8 cellular contexts compared by ENCODE assay signal in the genomic region with DNA sequence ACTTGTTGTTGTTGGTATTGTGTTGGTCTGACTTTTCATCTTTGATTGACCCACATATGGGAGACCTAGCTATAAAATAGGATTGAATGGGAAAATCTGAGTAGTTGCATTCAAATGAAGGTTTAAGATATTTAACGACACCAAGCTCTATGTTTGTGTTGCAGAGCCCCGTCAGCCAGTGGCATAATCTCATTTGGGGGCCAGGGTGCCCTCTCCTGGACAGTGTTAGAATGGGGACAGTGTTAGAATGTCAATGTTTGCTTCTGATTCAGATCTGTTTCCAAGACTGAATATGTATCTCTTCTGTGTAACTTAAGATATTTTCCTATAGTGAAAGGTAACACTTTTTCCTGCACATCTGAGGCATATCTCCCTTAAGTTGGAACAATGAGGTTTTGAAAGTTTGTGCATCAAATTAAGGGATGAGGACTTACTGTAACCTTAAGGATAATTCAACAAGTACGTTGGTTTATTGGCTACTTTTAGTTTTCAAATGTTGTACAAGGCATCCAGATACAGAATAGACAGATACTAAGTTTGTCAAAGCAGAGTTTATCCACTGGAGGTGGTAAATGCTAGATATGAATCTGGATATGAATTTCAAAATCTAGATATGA. TPM values are rescaled to one million over a fixed set of nuclear protein-coding genes. Genes with fewer than 3 reads are reported as not detected.
DNase-seq lines count a peak whose midpoint lies in the region; ATAC-seq, FAIRE-seq and TF ChIP-seq lines count a peak whose summit lies in the region.

No MANE protein-coding gene starts in this region.

- TF ChIP-seq CTCF in esophagus squamous epithelium (IDR thresholded peaks at IDR 0.05) (peak; percentile 20 to 67 (median 58)), natural killer cell (IDR thresholded peaks at IDR 0.05) (peak; percentile 68), tibial nerve (IDR thresholded peaks at IDR 0.05) (peak; percentile 40 to 60 (median 42))

- H3K36me3 Mint-ChIP-seq in natural killer cell: no peaks in the 10 kb centered on the region

- H3K9me3 ChIP-seq in esophagus squamous epithelium (no peaks in the 10 kb centered on the region), tibial nerve (no peaks in the 10 kb centered on the region)

- H3K27ac ChIP-seq in esophagus squamous epithelium (no peak overlapping the region), tibial nerve (no peak overlapping the region)

- intact Hi-C loops in esophagus squamous epithelium (cut with DNase I): no loop called here
- intact Hi-C loops in natural killer cell (cut with micrococcal nuclease): loop anchor here (1.0 kb wide), 1 partner anchor 352 kb away; no protein-coding TSS in a partner anchor

- TF ChIP-seq EP300 in tibial nerve (IDR thresholded peaks at IDR 0.05): no peak

- H3K27me3 ChIP-seq in esophagus squamous epithelium (no peaks in the 10 kb centered on the region), tibial nerve (no peaks in the 10 kb centered on the region)

- peak; percentile 85 for FAIRE-seq in H54 (lab: Jason Lieb, UNC)

- no peaks in the 10 kb centered on the region for H3K4me1 Mint-ChIP-seq in natural killer cell

- peak; percentile 40 for DNase-seq in ELR (ENCODE audit: low read depth)
- peak; percentile 25 for DNase-seq in H54 (ENCODE audit: insufficient read length, low spot score)
- DNase-seq in NCI-H526 treated with DMSO at 0.1 percent for 48 hours (lab: John Stamatoyannopoulos, UW): peak; percentile 23
- peak; percentile 55 for DNase-seq in activated CD8-positive, alpha-beta memory T cell treated with anti-CD3 and anti-CD28 coated beads, Interleukin-2, amount 50 U/mL, for 48 hours
- no peak for DNase-seq in esophagus squamous epithelium (lab: John Stamatoyannopoulos, UW)
- peak; percentile 27 for DNase-seq in natural killer cell
- peak; percentile 26 to 78 for DNase-seq in tibial nerve (ENCODE audit: low spot score in 2 of 2)

- no peaks in the 10 kb centered on the region for H3K4me1 ChIP-seq in esophagus squamous epithelium
- no peaks in the 10 kb centered on the region for H3K4me1 ChIP-seq in tibial nerve

- no peak overlapping the region for H3K4me3 ChIP-seq in esophagus squamous epithelium
- no peak overlapping the region for H3K4me3 ChIP-seq in tibial nerve

- H3K36me3 ChIP-seq in esophagus squamous epithelium (no peaks in the 10 kb centered on the region), tibial nerve (no peaks in the 10 kb centered on the region)

- no peak for TF ChIP-seq POLR2A in H54 (IDR thresholded peaks at IDR 0.05; ENCODE audit: low read depth, low read length)
- no peak for TF ChIP-seq POLR2A in esophagus squamous epithelium (IDR thresholded peaks at IDR 0.05)
- no peak for TF ChIP-seq POLR2A in tibial nerve (IDR thresholded peaks at IDR 0.05)

- peaks cover 4 to 21% of the 10 kb centered on the region in 2 donors for H3K27me3 Mint-ChIP-seq in natural killer cell (ENCODE audit: low read depth in 2 of 2)

- ATAC-seq in natural killer cell (peak; percentile 38 to 75 (median 71)), GM19023 (IDR thresholded peaks at IDR 0.05; ENCODE audit: unreplicated experiment) (no peak)

- no peak overlapping the region for H3K27ac Mint-ChIP-seq in natural killer cell

- no peak overlapping the region for H3K4me3 Mint-ChIP-seq in natural killer cell

- 24 to 28% methylated on average over 3 of the region's 3 CpGs for WGBS in esophagus squamous epithelium, 2 donors
- WGBS in tibial nerve, 2 donors: 25% methylated on average over 3 of the region's 3 CpGs

- H3K9me3 Mint-ChIP-seq in natural killer cell: no peaks in the 10 kb centered on the region

RNA-seq across cellular contexts. Expression of gene OR52M1, which starts 5.3 kb away (rescaled TPM):
- total RNA-seq in esophagus squamous epithelium (not detected), natural killer cell (not detected), tibial nerve (not detected)

RNA-seq across cellular contexts. Expression of gene OR52I2, which starts 41.8 kb away (rescaled TPM):
- not detected for total RNA-seq in esophagus squamous epithelium
- total RNA-seq in natural killer cell: not detected
- total RNA-seq in tibial nerve: not detected

RNA-seq across cellular contexts. Expression of gene OR52I1, which starts 54.1 kb away (rescaled TPM):
- total RNA-seq in esophagus squamous epithelium (not detected), natural killer cell (not detected), tibial nerve (not detected)

RNA-seq across cellular contexts. Expression of gene OR52K1, which starts 57.3 kb away (rescaled TPM):
- not detected for total RNA-seq in esophagus squamous epithelium
- not detected for total RNA-seq in natural killer cell
- total RNA-seq in tibial nerve: not detected
